Comparison of ENCODE assay signal across 19 cellular contexts in genomic region chr6:12386816-12387215, GRCh38.
"Had no signal": no experiment of that assay in that cellular context is flagged by ENCODE, and none has a peak within 500 bp of the region (broad histone marks: within the 10 kb centered on the region; RNA-seq: fewer than 3 reads in every experiment).

No MANE protein-coding gene starts in this region.

- H3K4me2 ChIP-seq: neural progenitor cell had no signal

- H3K27ac ChIP-seq: neural progenitor cell, right atrium auricular region, tibial nerve, VCaP had no signal

- H2AFZ ChIP-seq: neural progenitor cell had no signal

- H3K27me3 ChIP-seq: neural progenitor cell, right atrium auricular region, tibial nerve had no signal

- H3K4me3 ChIP-seq: neural progenitor cell, right atrium auricular region, tibial nerve had no signal

- DNase-seq: activated CD4-positive, CD25-positive, alpha-beta regulatory T cell treated with anti-CD3 and anti-CD28 coated beads, Interleukin-2, amount 50 U/mL, for 72 hours; activated CD8-positive, alpha-beta memory T cell treated with anti-CD3 and anti-CD28 coated beads for 24 hours; activated CD8-positive, alpha-beta memory T cell treated with anti-CD3 and anti-CD28 coated beads, Interleukin-2, amount 50 U/mL, for 48 hours; activated effector memory CD4-positive, alpha-beta T cell treated with Interleukin-2 at 50 U/mL for 16 hours; activated naive CD4-positive, alpha-beta T cell treated with anti-CD3 and anti-CD28 coated beads, Interleukin-2, amount 10 ng/mL, durations not matched to agents 7 days and 5 days; activated naive CD8-positive, alpha-beta T cell treated with anti-CD3 and anti-CD28 coated beads, Interleukin-2, amount 50 U/mL, for 24 hours; activated T-cell treated with anti-CD3 and anti-CD28 coated beads, Interleukin-2, amount 50 U/mL, for 48 hours; aorta; dermis blood vessel endothelial cell; effector memory CD8-positive, alpha-beta T cell; foreskin fibroblast; glutamatergic neuron; hippocampal formation; naive thymus-derived CD4-positive, alpha-beta T cell; T1000 had no signal

- H3K4me1 ChIP-seq: right atrium auricular region, tibial nerve had no signal

- H3K36me3 ChIP-seq: neural progenitor cell, right atrium auricular region, tibial nerve had no signal

- H3K9me3 ChIP-seq: right atrium auricular region, tibial nerve had no signal
